In genomic region chr21:40054403-40054802, GRCh38 we compare ENCODE assay signal across 2 cellular contexts.
TF ChIP-seq lines count a peak whose summit lies in the region.

No MANE protein-coding gene starts in this region.

TF ChIP-seq in SK-N-SH treated with all-trans-retinoic acid at 6 μM for 48 hours, 23 proteins besides CTCF, POLR2A, EP300 and RAD21 (continued from another document):
- TF ChIP-seq CSRNP3 (CRISPR knock-in tag; IDR thresholded peaks at IDR 0.05) (no peak), PPARA (CRISPR knock-in tag; IDR thresholded peaks at IDR 0.05; ENCODE audit: borderline replicate concordance) (no peak), ARNTL (CRISPR knock-in tag; IDR thresholded peaks at IDR 0.05; ENCODE audit: borderline replicate concordance, low read depth) (no peak), ESRRG (CRISPR knock-in tag; IDR thresholded peaks at IDR 0.05) (no peak), TOX (CRISPR knock-in tag; IDR thresholded peaks at IDR 0.05; ENCODE audit: borderline replicate concordance) (no peak), SNAI2 (CRISPR knock-in tag; IDR thresholded peaks at IDR 0.05) (no peak), ISL1 (CRISPR knock-in tag; IDR thresholded peaks at IDR 0.05) (no peak), TCF4 (CRISPR knock-in tag; IDR thresholded peaks at IDR 0.05; ENCODE audit: borderline replicate concordance) (no peak)
- TF ChIP-seq, protein P1, sequence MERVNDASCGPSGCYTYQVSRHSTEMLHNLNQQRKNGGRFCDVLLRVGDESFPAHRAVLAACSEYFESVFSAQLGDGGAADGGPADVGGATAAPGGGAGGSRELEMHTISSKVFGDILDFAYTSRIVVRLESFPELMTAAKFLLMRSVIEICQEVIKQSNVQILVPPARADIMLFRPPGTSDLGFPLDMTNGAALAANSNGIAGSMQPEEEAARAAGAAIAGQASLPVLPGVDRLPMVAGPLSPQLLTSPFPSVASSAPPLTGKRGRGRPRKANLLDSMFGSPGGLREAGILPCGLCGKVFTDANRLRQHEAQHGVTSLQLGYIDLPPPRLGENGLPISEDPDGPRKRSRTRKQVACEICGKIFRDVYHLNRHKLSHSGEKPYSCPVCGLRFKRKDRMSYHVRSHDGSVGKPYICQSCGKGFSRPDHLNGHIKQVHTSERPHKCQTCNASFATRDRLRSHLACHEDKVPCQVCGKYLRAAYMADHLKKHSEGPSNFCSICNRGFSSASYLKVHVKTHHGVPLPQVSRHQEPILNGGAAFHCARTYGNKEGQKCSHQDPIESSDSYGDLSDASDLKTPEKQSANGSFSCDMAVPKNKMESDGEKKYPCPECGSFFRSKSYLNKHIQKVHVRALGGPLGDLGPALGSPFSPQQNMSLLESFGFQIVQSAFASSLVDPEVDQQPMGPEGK (CRISPR knock-in tag; IDR thresholded peaks at IDR 0.05; ENCODE audit: borderline replicate concordance) = no peak
- TF ChIP-seq, protein P2, sequence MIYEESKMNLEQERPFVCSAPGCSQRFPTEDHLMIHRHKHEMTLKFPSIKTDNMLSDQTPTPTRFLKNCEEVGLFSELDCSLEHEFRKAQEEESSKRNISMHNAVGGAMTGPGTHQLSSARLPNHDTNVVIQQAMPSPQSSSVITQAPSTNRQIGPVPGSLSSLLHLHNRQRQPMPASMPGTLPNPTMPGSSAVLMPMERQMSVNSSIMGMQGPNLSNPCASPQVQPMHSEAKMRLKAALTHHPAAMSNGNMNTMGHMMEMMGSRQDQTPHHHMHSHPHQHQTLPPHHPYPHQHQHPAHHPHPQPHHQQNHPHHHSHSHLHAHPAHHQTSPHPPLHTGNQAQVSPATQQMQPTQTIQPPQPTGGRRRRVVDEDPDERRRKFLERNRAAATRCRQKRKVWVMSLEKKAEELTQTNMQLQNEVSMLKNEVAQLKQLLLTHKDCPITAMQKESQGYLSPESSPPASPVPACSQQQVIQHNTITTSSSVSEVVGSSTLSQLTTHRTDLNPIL (CRISPR knock-in tag; IDR thresholded peaks at IDR 0.05; ENCODE audit: low read depth) = no peak

TF ChIP-seq in SK-N-SH, 30 proteins besides CTCF, POLR2A, EP300 and RAD21 (continued from another document):
- TF ChIP-seq PBX3 (IDR thresholded peaks at IDR 0.05) = no peak
- TF ChIP-seq JUND (IDR thresholded peaks at IDR 0.05) = no peak
- TF ChIP-seq, protein P3, sequence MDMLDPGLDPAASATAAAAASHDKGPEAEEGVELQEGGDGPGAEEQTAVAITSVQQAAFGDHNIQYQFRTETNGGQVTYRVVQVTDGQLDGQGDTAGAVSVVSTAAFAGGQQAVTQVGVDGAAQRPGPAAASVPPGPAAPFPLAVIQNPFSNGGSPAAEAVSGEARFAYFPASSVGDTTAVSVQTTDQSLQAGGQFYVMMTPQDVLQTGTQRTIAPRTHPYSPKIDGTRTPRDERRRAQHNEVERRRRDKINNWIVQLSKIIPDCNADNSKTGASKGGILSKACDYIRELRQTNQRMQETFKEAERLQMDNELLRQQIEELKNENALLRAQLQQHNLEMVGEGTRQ (IDR thresholded peaks at IDR 0.05; ENCODE audit: borderline replicate concordance, low read depth, low read length) = no peak
- no peak for TF ChIP-seq FOXJ3 (CRISPR knock-in tag; IDR thresholded peaks at IDR 0.05)
- no peak for TF ChIP-seq TEAD4 (IDR thresholded peaks at IDR 0.05; ENCODE audit: borderline replicate concordance, insufficient read depth)
- no peak for TF ChIP-seq RCOR1 (IDR thresholded peaks at IDR 0.05; ENCODE audit: low read length)
